In genomic region chr1:236288620-236288976, GRCh38 we compare ENCODE assay signal across 16 cellular contexts. TPM values are rescaled to one million over a fixed set of nuclear protein-coding genes. Genes with fewer than 3 reads are reported as not detected.
A peak's percentile ranks its signal among the peaks of the same experiment; 100 is the strongest.
DNase-seq lines count a peak whose midpoint lies in the region; ATAC-seq, FAIRE-seq and TF ChIP-seq lines count a peak whose summit lies in the region.
"Had no signal": no experiment of that assay in that cellular context is flagged by ENCODE, and none has a peak within 500 bp of the region (broad histone marks: within the 10 kb centered on the region; RNA-seq: fewer than 3 reads in every experiment).

No MANE protein-coding gene starts in this region.

- no peak overlapping the region for H3K4me3 Mint-ChIP-seq in GM23338
- H3K4me3 Mint-ChIP-seq: CD8-positive, alpha-beta memory T cell; H9 had no signal

- in situ Hi-C loops in GM13976 (cut with MboI; ENCODE audit: low sequenced_read_pairs, unreplicated experiment) = no loop called here

- H3K27me3 ChIP-seq in GM23338 (ENCODE audit: insufficient read depth) = no peaks in the 10 kb centered on the region
- H3K27me3 ChIP-seq in pancreas = no peaks in the 10 kb centered on the region
- no peaks in the 10 kb centered on the region for H3K27me3 ChIP-seq in effector memory CD4-positive, alpha-beta T cell (replicated peaks; ENCODE audit: control insufficient read depth, insufficient read depth, low read length, poor library complexity, severe bottlenecking)
- H3K27me3 ChIP-seq: BLaER1 had no signal

- ATAC-seq in GM23338 = no peak
- peak; percentile 10 to 36 (median 26) for ATAC-seq in pancreas

- H3K27me3 Mint-ChIP-seq in GM23338 (ENCODE audit: insufficient read depth, low read depth, poor library complexity) = peaks cover 3% of the 10 kb centered on the region

- H3K9me3 ChIP-seq in SK-N-MC (ENCODE audit: low read depth, low read length) (no peaks in the 10 kb centered on the region), pancreas (no peaks in the 10 kb centered on the region)
- H3K9me3 ChIP-seq in effector memory CD4-positive, alpha-beta T cell (ENCODE audit: control insufficient read depth, low read length) = no peaks in the 10 kb centered on the region

- peaks cover 19% of the 10 kb centered on the region for H3K4me1 Mint-ChIP-seq in GM23338

- H3K36me3 ChIP-seq in GM23338 (ENCODE audit: insufficient read depth) (no peaks in the 10 kb centered on the region), SK-N-MC (ENCODE audit: insufficient read depth, low read length) (no peaks in the 10 kb centered on the region), pancreas (no peaks in the 10 kb centered on the region)
- no peaks in the 10 kb centered on the region for H3K36me3 ChIP-seq in effector memory CD4-positive, alpha-beta T cell (ENCODE audit: control insufficient read depth, insufficient read depth, low read length)
- H3K36me3 ChIP-seq: BLaER1 had no signal

- intact Hi-C loops in pancreas (cut with DNase I) = no loop called here

- H3K27ac ChIP-seq in GM23338 (ENCODE audit: low read depth) (no peak overlapping the region), SK-N-MC (peak overlapping the region; percentile 1; the same call in 1 of the 2 replicates), pancreas (peak overlapping the region in 3 of 4 donors; percentile 35 to 83 (median 81))
- H3K27ac ChIP-seq in effector memory CD4-positive, alpha-beta T cell (ENCODE audit: insufficient read depth, low read length, poor library complexity, severe bottlenecking) = no peak overlapping the region
- H3K27ac ChIP-seq: BLaER1 had no signal

- H3K9me3 Mint-ChIP-seq in GM23338 = no peaks in the 10 kb centered on the region
- H3K9me3 Mint-ChIP-seq: CD8-positive, alpha-beta memory T cell; H9 had no signal

- H3K4me1 ChIP-seq in GM23338 (ENCODE audit: insufficient read depth) = peaks cover 12% of the 10 kb centered on the region; the same call in 1 of the 2 replicates
- H3K4me1 ChIP-seq in pancreas = peaks cover 26 to 44% (median 38%) of the 10 kb centered on the region in 3 donors
- peaks cover 10% of the 10 kb centered on the region for H3K4me1 ChIP-seq in effector memory CD4-positive, alpha-beta T cell (ENCODE audit: control insufficient read depth, insufficient read depth, low read length, poor library complexity, severe bottlenecking)

- no peak overlapping the region for H3K27ac Mint-ChIP-seq in GM23338
- H3K27ac Mint-ChIP-seq: CD8-positive, alpha-beta memory T cell had no signal

- FAIRE-seq in pancreas (lab: Jason Lieb, UNC) = no peak
- FAIRE-seq: RCC 7860 had no signal

- no peak overlapping the region for H3K4me3 ChIP-seq in GM23338
- H3K4me3 ChIP-seq in SK-N-MC = peak overlapping the region; percentile 61
- no peak overlapping the region for H3K4me3 ChIP-seq in pancreas
- H3K4me3 ChIP-seq in effector memory CD4-positive, alpha-beta T cell (ENCODE audit: insufficient read depth, low read depth, low read length, poor library complexity, severe bottlenecking) = no peak overlapping the region
- H3K4me3 ChIP-seq: BLaER1 had no signal

- H4K20me1 ChIP-seq in GM23338 (replicated peaks; ENCODE audit: insufficient read depth) = no peaks in the 10 kb centered on the region
- H4K20me1 ChIP-seq: BLaER1 had no signal

- WGBS in pancreas, 2 donors = 50 to 52% methylated on average over 5 of the region's 5 CpGs

- H3K79me2 ChIP-seq in GM23338 (replicated peaks; ENCODE audit: insufficient read depth) = no peaks in the 10 kb centered on the region

- peak overlapping the region; percentile 8; the same call in 1 of the 2 replicates for H2AFZ ChIP-seq in GM23338

- H3F3A ChIP-seq in GM23338 (replicated peaks; ENCODE audit: low read depth) = no peaks in the 10 kb centered on the region

- DNase-seq in DMS53 treated with DMSO at 0.1 percent for 48 hours (lab: John Stamatoyannopoulos, UW; ENCODE audit: unreplicated experiment) (peak; percentile 19), GM23338 (ENCODE audit: low spot score) (no peak), SK-N-MC (ENCODE audit: low read depth, low spot score) (no peak), pancreas (no peak), GM13976 (ENCODE audit: low spot score) (no peak), SW 1271 (lab: John Stamatoyannopoulos, UW) (no peak)
- DNase-seq in effector memory CD4-positive, alpha-beta T cell = no peak
- DNase-seq: CD8-positive, alpha-beta memory T cell; Karpas-422; MM.1S; NCI-H187 treated with DMSO at 0.1 percent for 48 hours; NCI-H526 treated with DMSO at 0.1 percent for 48 hours; SHP77 had no signal

- H3K9me2 ChIP-seq in GM23338 (ENCODE audit: insufficient read depth) = no peaks in the 10 kb centered on the region

- H3K36me3 Mint-ChIP-seq in GM23338 (ENCODE audit: low read depth) = no peaks in the 10 kb centered on the region
- H3K36me3 Mint-ChIP-seq: CD8-positive, alpha-beta memory T cell had no signal

- no peak overlapping the region for H3K4me2 ChIP-seq in GM23338
- H3K4me2 ChIP-seq: BLaER1 had no signal

- H3K9ac ChIP-seq in SK-N-MC (ENCODE audit: insufficient read length) = no peak overlapping the region
- H3K9ac ChIP-seq: BLaER1 had no signal

- TF ChIP-seq CTCF in GM23338 (conservative IDR thresholded peaks at IDR 0.05; ENCODE audit: low read depth in 2 of 2) (no peak), pancreas (IDR thresholded peaks at IDR 0.05) (no peak), GM13976 (IDR thresholded peaks at IDR 0.05; ENCODE audit: borderline replicate concordance, control extremely low read depth, extremely low read depth, insufficient read depth, missing control alignments) (no peak)

TF ChIP-seq in GM23338, 12 proteins besides CTCF, POLR2A, EP300 and RAD21:
- no peak for TF ChIP-seq STAT1 (IDR thresholded peaks at IDR 0.05; ENCODE audit: unreplicated experiment)

RNA-seq across cellular contexts. Expression of gene ERO1B, which starts 6.8 kb away (rescaled TPM):
- total RNA-seq in GM23338 (2014; rRNA removed; shearing (Covaris generic)) = 3.6 and 4.4 TPM in 2 replicates
- polyA plus RNA-seq in GM23338 (2016; fragmentation: Nextera tagmentation; extraction: Ambion mirVana) = 2.4 and 2.6 TPM in 2 replicates
- total RNA-seq in pancreas = 100 to 1,000 TPM in 3 of 6 donors, 10 to 100 TPM in 3; 94.9 to 153 (median 100) TPM
- polyA plus RNA-seq in pancreas = 100 to 1,000 TPM in 1 of 2 donors, 10 to 100 TPM in 1; 84.5 to 225 TPM

Comparison
In these comparisons a context has a peak if more than half of its experiments do, and no peak if none do; other contexts are left out.
1. H3K27ac ChIP-seq: peak in SK-N-MC (single experiment) and pancreas (3 of 4); none in GM23338 (single experiment) and effector memory CD4-positive, alpha-beta T cell (single experiment).
2. RNA of gene ERO1B, which starts 6.8 kb away (total RNA-seq): 94.9 to 153 TPM in pancreas; 3.6 to 4.4 TPM in GM23338; every median in the first group is over 10 times any median in the second.